ENCODE assay signal across 11 cellular contexts in genomic region chr21:37631319-37632117, GRCh38.
DNase-seq lines count a peak whose midpoint lies in the region; ATAC-seq and TF ChIP-seq lines count a peak whose summit lies in the region.
"Had no signal": no experiment of that assay in that cellular context is flagged by ENCODE, and none has a peak within 500 bp of the region (broad histone marks: within the 10 kb centered on the region; RNA-seq: fewer than 3 reads in every experiment).

No MANE protein-coding gene starts in this region.

- H3K4me3 ChIP-seq in ectodermal cell (ENCODE audit: insufficient read depth, low read depth, low read length), result no peak overlapping the region
- no peak overlapping the region for H3K4me3 ChIP-seq in prostate gland
- H3K4me3 ChIP-seq in vagina, result no peak overlapping the region

- DNase-seq in prostate gland (ENCODE audit: low spot score) (peak; percentile 35), dedifferentiated amniotic fluid mesenchymal stem cell (ENCODE audit: extremely low spot score) (no peak), SKM-1 (lab: John Stamatoyannopoulos, UW; ENCODE audit: unreplicated experiment) (no peak), vagina (ENCODE audit: extremely low spot score in 2 of 2) (no peak), NCI-H82 (lab: John Stamatoyannopoulos, UW) (no peak)
- DNase-seq: NCI-H187 treated with DMSO at 0.1 percent for 48 hours had no signal

- H3K36me3 ChIP-seq in ectodermal cell (ENCODE audit: control insufficient read depth, insufficient read depth, low read length), result no peaks in the 10 kb centered on the region
- H3K36me3 ChIP-seq in prostate gland, result no peaks in the 10 kb centered on the region
- no peaks in the 10 kb centered on the region for H3K36me3 ChIP-seq in vagina

- peak; percentile 73 for ATAC-seq in GM19035 (IDR thresholded peaks at IDR 0.05; ENCODE audit: unreplicated experiment)
- peak; percentile 85 for ATAC-seq in HG03045 (IDR thresholded peaks at IDR 0.05; ENCODE audit: unreplicated experiment)
- ATAC-seq: natural killer cell treated with Interleukin-12 subunit alpha and Interleukin-12 subunit beta and Interleukin-15 and Interleukin-18, amount 100 ng/mL, for 72 hours; stimulated activated memory B cell treated with anti-CD40 and anti-IgM and Interleukin-4, amounts not matched to agents 10 μg/mL and 1 μg/mL and 100 μg/mL, for 72 hours had no signal

- intact Hi-C loops in prostate gland (cut with DNase I), result no loop called here
- intact Hi-C loops in vagina (cut with DNase I), result no loop called here

- H3K27me3 ChIP-seq in ectodermal cell (ENCODE audit: control insufficient read depth, insufficient read depth, low read length, poor library complexity, severe bottlenecking) (no peaks in the 10 kb centered on the region), prostate gland (replicated peaks; ENCODE audit: insufficient read depth) (no peaks in the 10 kb centered on the region), vagina (no peaks in the 10 kb centered on the region)

- H3K4me1 ChIP-seq in ectodermal cell (ENCODE audit: control insufficient read depth, insufficient read depth, low read length), result peaks cover 13% of the 10 kb centered on the region
- H3K4me1 ChIP-seq in prostate gland (replicated peaks), result no peaks in the 10 kb centered on the region
- no peaks in the 10 kb centered on the region for H3K4me1 ChIP-seq in vagina

- H3K27ac ChIP-seq in ectodermal cell (ENCODE audit: insufficient read depth, low read depth, low read length, poor library complexity, severe bottlenecking) (peak overlapping the region; percentile 28), prostate gland (no peak overlapping the region), vagina (no peak overlapping the region)

- no peaks in the 10 kb centered on the region for H3K9me3 ChIP-seq in ectodermal cell (ENCODE audit: control insufficient read depth, low read length)
- no peaks in the 10 kb centered on the region for H3K9me3 ChIP-seq in prostate gland
- no peaks in the 10 kb centered on the region for H3K9me3 ChIP-seq in vagina

- 28 to 29% methylated on average over 12 of the region's 12 CpGs for WGBS in ectodermal cell, 2 experiments
- WGBS in prostate gland, result 36% methylated on average over 12 of the region's 12 CpGs

- TF ChIP-seq POLR2A in prostate gland (IDR thresholded peaks at IDR 0.05) (no peak), vagina (IDR thresholded peaks at IDR 0.05) (no peak)

- TF ChIP-seq CTCF in prostate gland (IDR thresholded peaks at IDR 0.05) (no peak), vagina (IDR thresholded peaks at IDR 0.05) (no peak)
